14 cellular contexts compared by ENCODE assay signal in the genomic region with DNA sequence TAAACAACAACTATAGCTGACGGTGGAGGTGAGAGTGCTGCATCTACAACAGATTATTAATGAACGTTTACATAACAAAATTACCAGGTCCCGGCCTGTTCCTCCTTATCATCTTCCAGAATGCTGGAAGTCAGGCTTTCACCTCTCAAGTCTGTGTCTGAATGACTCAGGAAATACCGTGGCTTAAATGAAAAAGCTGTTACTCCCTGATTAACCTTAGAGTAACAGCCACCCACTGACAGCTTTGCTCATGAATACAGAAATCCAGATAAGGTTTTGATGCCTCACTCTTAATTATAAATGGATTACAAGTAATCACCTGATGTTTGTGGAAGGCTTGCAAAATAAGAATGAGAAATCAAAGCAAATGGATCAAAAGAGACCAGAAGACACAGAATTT.
A peak's percentile ranks its signal among the peaks of the same experiment; 100 is the strongest.
DNase-seq lines count a peak whose midpoint lies in the region; ATAC-seq, FAIRE-seq and TF ChIP-seq lines count a peak whose summit lies in the region.
"Had no signal": no experiment of that assay in that cellular context is flagged by ENCODE, and none has a peak within 500 bp of the region (broad histone marks: within the 10 kb centered on the region; RNA-seq: fewer than 3 reads in every experiment).

No MANE protein-coding gene starts in this region.

- peaks cover 11% of the 10 kb centered on the region for H3K4me1 Mint-ChIP-seq in mesothelial cell of epicardium

- no peak for FAIRE-seq in bronchial epithelial cell (lab: Jason Lieb, UNC)

- no peaks in the 10 kb centered on the region for H3K36me3 ChIP-seq in bronchial epithelial cell (ENCODE audit: control insufficient read depth, insufficient read depth, low read length)

- no peak for ATAC-seq in GM18502 (IDR thresholded peaks at IDR 0.05; ENCODE audit: poor library complexity, unreplicated experiment)
- ATAC-seq: HCT116 had no signal

- H3K27ac Mint-ChIP-seq in mesothelial cell of epicardium = peak overlapping the region; percentile 5

- DNase-seq in D341Med (ENCODE audit: low spot score) (peak; percentile 37), OCI-M1 (lab: John Stamatoyannopoulos, UW) (peak; percentile 50), bronchial epithelial cell (ENCODE audit: low read depth) (peak; percentile 87), mesothelial cell of epicardium (ENCODE audit: low spot score in 2 of 2, unreplicated experiment in 2 of 2) (no peak), AML-193 (lab: John Stamatoyannopoulos, UW) (no peak), GM20000 (ENCODE audit: low spot score) (no peak)
- DNase-seq in activated naive CD4-positive, alpha-beta T cell treated with Interleukin-2 at 50 U/mL for 16 hours = no peak
- DNase-seq: Karpas-422, NCI-H1105 treated with DMSO at 0.1 percent for 48 hours, NCI-H2029 treated with DMSO at 0.1 percent for 48 hours, NCI-H774, SHP77 treated with DMSO at 0.1 percent for 48 hours had no signal

- H3K4me3 Mint-ChIP-seq in mesothelial cell of epicardium = no peak overlapping the region

- no peak overlapping the region for H3K4me3 ChIP-seq in bronchial epithelial cell (ENCODE audit: low read depth, low read length)

- peaks cover 3% of the 10 kb centered on the region for H3K27me3 Mint-ChIP-seq in mesothelial cell of epicardium (ENCODE audit: low read depth)

- no peaks in the 10 kb centered on the region for H3K36me3 Mint-ChIP-seq in mesothelial cell of epicardium

- no peak for TF ChIP-seq CTCF in bronchial epithelial cell (IDR thresholded peaks at IDR 0.05; ENCODE audit: insufficient read depth, low read length, severe bottlenecking)
- TF ChIP-seq CTCF in mesothelial cell of epicardium (IDR thresholded peaks at IDR 0.05; ENCODE audit: unreplicated experiment) = no peak
- no peak for TF ChIP-seq CTCF in GM20000 (IDR thresholded peaks at IDR 0.05; ENCODE audit: extremely low read depth, missing control alignments)

- H3K27me3 ChIP-seq in bronchial epithelial cell (ENCODE audit: control insufficient read depth, insufficient read depth, low read length) = no peaks in the 10 kb centered on the region

- no peaks in the 10 kb centered on the region for H3K9me3 Mint-ChIP-seq in mesothelial cell of epicardium

Comparison
In these comparisons a context has a peak if more than half of its experiments do, and no peak if none do; other contexts are left out.
1. DNase-seq: peak in D341Med (single experiment), OCI-M1 (single experiment) and bronchial epithelial cell (single experiment); none in mesothelial cell of epicardium (0 of 2), AML-193 (0 of 2), activated naive CD4-positive, alpha-beta T cell treated with Interleukin-2 at 50 U/mL for 16 hours (single experiment) and GM20000 (single experiment).